Comparison of ENCODE assay signal across 18 cellular contexts in the genomic region with DNA sequence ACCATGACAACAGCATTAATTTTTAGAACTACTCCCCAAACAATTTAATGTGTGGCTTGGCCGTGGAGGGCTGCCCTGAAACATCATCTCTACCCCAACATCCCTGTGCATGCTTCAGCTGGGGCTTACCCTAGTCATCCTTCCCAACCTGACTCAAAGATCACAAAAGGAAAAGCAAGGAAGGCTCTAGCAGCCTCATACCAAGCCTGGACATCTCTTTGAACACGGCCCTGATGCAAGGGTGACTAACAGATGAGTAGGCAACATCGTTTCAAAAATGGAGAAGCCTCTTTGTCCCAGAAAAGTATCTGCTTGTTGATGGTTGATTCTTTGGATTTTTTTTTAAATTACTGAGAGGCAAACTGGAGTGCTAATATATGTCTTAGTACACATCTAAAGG.
DNase-seq lines count a peak whose midpoint lies in the region; ATAC-seq, FAIRE-seq and TF ChIP-seq lines count a peak whose summit lies in the region.
"Had no signal": no experiment of that assay in that cellular context is flagged by ENCODE, and none has a peak within 500 bp of the region (broad histone marks: within the 10 kb centered on the region; RNA-seq: fewer than 3 reads in every experiment).

No MANE protein-coding gene starts in this region.

- H3K36me3 Mint-ChIP-seq in stimulated activated naive B cell treated with anti-CD40 and anti-IgM and Interleukin-4, amounts not matched to agents 10 μg/mL and 1 μg/mL and 100 μg/mL, for 72 hours: peaks cover 15 to 39% of the 10 kb centered on the region in 2 donors

- peak; percentile 9 for FAIRE-seq in GM12891 (lab: Jason Lieb, UNC)

- H3K4me3 Mint-ChIP-seq in stimulated activated naive B cell treated with anti-CD40 and anti-IgM and Interleukin-4, amounts not matched to agents 10 μg/mL and 1 μg/mL and 100 μg/mL, for 72 hours: no peak overlapping the region
- H3K4me3 Mint-ChIP-seq: activated naive CD8-positive, alpha-beta T cell treated with anti-CD3 and anti-CD28 coated beads for 36 hours; CD4-positive, alpha-beta T cell; effector memory CD8-positive, alpha-beta T cell; memory B cell had no signal

- DNase-seq in GM12891 (ENCODE audit: insufficient read length, low spot score): no peak
- peak; percentile 66 for DNase-seq in RPMI7951 (ENCODE audit: low read depth)
- peak; percentile 18 for DNase-seq in fibroblast of gingiva (ENCODE audit: low read depth)
- peak; percentile 64 for DNase-seq in stromal cell of bone marrow (ENCODE audit: low read depth)
- DNase-seq in stimulated activated naive B cell treated with anti-CD40 and anti-IgM and Interleukin-4, amounts not matched to agents 10 μg/mL and 1 μg/mL and 100 μg/mL, for 72 hours: no peak
- DNase-seq in KG1 (lab: John Stamatoyannopoulos, UW): no peak
- no peak for DNase-seq in activated T-cell treated with anti-CD3 and anti-CD28 coated beads for 4 hours
- DNase-seq: activated CD4-positive, alpha-beta T cell treated with anti-CD3 and anti-CD28 coated beads for 48 hours; activated naive CD8-positive, alpha-beta T cell treated with anti-CD3 and anti-CD28 coated beads for 36 hours; CD4-positive, alpha-beta T cell; central memory CD4-positive, alpha-beta T cell; DND-41; effector memory CD8-positive, alpha-beta T cell; H7; NCI-H1105; Right ventricle myocardium superior; stimulated activated CD4-positive, alpha-beta T cell treated with anti-CD3 and anti-CD28 coated beads, Interleukin-1b, Interleukin-23, amount 100 ng/mL, for 48 hours had no signal

- no peak for ATAC-seq in stimulated activated naive B cell treated with anti-CD40 and anti-IgM and Interleukin-4, amounts not matched to agents 10 μg/mL and 1 μg/mL and 100 μg/mL, for 72 hours (replicated peaks)
- ATAC-seq: effector memory CD8-positive, alpha-beta T cell had no signal

- H3K27ac Mint-ChIP-seq in stimulated activated naive B cell treated with anti-CD40 and anti-IgM and Interleukin-4, amounts not matched to agents 10 μg/mL and 1 μg/mL and 100 μg/mL, for 72 hours: no peak overlapping the region
- H3K27ac Mint-ChIP-seq: activated naive CD8-positive, alpha-beta T cell treated with anti-CD3 and anti-CD28 coated beads for 36 hours; CD4-positive, alpha-beta T cell; effector memory CD8-positive, alpha-beta T cell; memory B cell had no signal

- H3K4me1 Mint-ChIP-seq in stimulated activated naive B cell treated with anti-CD40 and anti-IgM and Interleukin-4, amounts not matched to agents 10 μg/mL and 1 μg/mL and 100 μg/mL, for 72 hours: peaks cover 26 to 61% of the 10 kb centered on the region in 2 donors

- no peak for TF ChIP-seq POLR2A in GM12891 (IDR thresholded peaks at IDR 0.05; ENCODE audit: low read depth, low read length)

- H3K9me3 Mint-ChIP-seq in stimulated activated naive B cell treated with anti-CD40 and anti-IgM and Interleukin-4, amounts not matched to agents 10 μg/mL and 1 μg/mL and 100 μg/mL, for 72 hours: no peaks in the 10 kb centered on the region
- H3K9me3 Mint-ChIP-seq: activated naive CD8-positive, alpha-beta T cell treated with anti-CD3 and anti-CD28 coated beads for 36 hours; CD4-positive, alpha-beta T cell; effector memory CD8-positive, alpha-beta T cell had no signal

- H3K27me3 Mint-ChIP-seq in stimulated activated naive B cell treated with anti-CD40 and anti-IgM and Interleukin-4, amounts not matched to agents 10 μg/mL and 1 μg/mL and 100 μg/mL, for 72 hours: no peaks in the 10 kb centered on the region
- H3K27me3 Mint-ChIP-seq: activated naive CD8-positive, alpha-beta T cell treated with anti-CD3 and anti-CD28 coated beads for 36 hours; CD4-positive, alpha-beta T cell; effector memory CD8-positive, alpha-beta T cell; memory B cell had no signal

TF ChIP-seq in GM12891, 5 proteins besides CTCF, POLR2A, EP300 and RAD21:
- no peak for TF ChIP-seq SPI1 (IDR thresholded peaks at IDR 0.05; ENCODE audit: low read depth, low read length)
- no peak for TF ChIP-seq TAF1 (IDR thresholded peaks at IDR 0.05; ENCODE audit: low read depth, low read length)
- no peak for TF ChIP-seq POU2F2 (IDR thresholded peaks at IDR 0.05; ENCODE audit: low read depth, low read length)
- TF ChIP-seq PAX5 (IDR thresholded peaks at IDR 0.05; ENCODE audit: insufficient read depth, low read length, severe bottlenecking): no peak
- TF ChIP-seq POLR2AphosphoS5 (IDR thresholded peaks at IDR 0.05; ENCODE audit: low read depth, low read length): no peak
TF ChIP-seq in GM12891: peak in this region for 0.

Comparison
In these comparisons a context has a peak if more than half of its experiments do, and no peak if none do; other contexts are left out.
1. DNase-seq: peak in RPMI7951 (single experiment), fibroblast of gingiva (single experiment) and stromal cell of bone marrow (single experiment); none in GM12891 (single experiment), stimulated activated naive B cell treated with anti-CD40 and anti-IgM and Interleukin-4, amounts not matched to agents 10 μg/mL and 1 μg/mL and 100 μg/mL, for 72 hours (single experiment), KG1 (single experiment) and activated T-cell treated with anti-CD3 and anti-CD28 coated beads for 4 hours (single experiment).